18 cellular contexts compared by ENCODE assay signal in the genomic region with DNA sequence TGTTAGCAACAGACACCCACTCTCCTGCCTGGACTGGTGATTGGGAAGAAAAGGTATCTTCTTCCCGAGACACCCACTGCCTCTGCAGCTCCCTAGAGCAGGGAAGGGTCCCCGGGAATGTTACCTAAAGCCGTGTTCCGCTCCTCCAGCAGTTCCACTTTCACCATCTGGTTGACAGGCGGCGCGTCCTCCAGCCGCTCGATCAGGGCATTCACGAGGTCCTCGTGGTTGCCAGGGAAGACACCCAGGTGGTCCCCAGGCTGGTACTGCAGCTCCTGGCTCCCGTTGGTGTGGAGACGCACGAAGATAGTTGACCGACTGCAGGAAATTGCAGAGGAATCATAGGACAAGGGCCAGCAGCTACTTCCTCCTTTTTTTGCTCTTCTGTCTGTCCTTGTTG.
"Had no signal": no experiment of that assay in that cellular context is flagged by ENCODE, and none has a peak within 500 bp of the region (broad histone marks: within the 10 kb centered on the region; RNA-seq: fewer than 3 reads in every experiment).

No MANE protein-coding gene starts in this region.

- DNase-seq: Karpas-422; KG1; MG63; NCI-H1092 treated with DMSO at 0.1 percent for 48 hours; NCI-H146; NCI-H1694 treated with DMSO at 0.1 percent for 48 hours; NCI-H1930; NCI-H2081; NCI-H2107; NCI-H2227 treated with DMSO at 0.1 percent for 48 hours; NCI-H526 treated with DMSO at 0.1 percent for 48 hours; NCI-H748 treated with DMSO at 0.1 percent for 48 hours; NK-92 treated with Interleukin-12 subunit alpha and Interleukin-12 subunit beta, amount 100 ng/mL, for 24 hours; Right ventricle myocardium superior; RPMI8226; SIG-M5 had no signal

- H3K27ac ChIP-seq: SJSA1, SK-N-MC had no signal

- H3K4me1 ChIP-seq: SJSA1 had no signal

- H3K4me3 ChIP-seq: MG63, SJSA1, SK-N-MC had no signal

- H3K36me3 ChIP-seq: MG63, SJSA1 had no signal

- H3K27me3 ChIP-seq: MG63, SJSA1 had no signal

- H3K9me3 ChIP-seq: MG63, SJSA1 had no signal
